8 cellular contexts compared by ENCODE assay signal in genomic region chr9:16870606-16871357, GRCh38. TPM values are rescaled to one million over a fixed set of nuclear protein-coding genes. Genes with fewer than 3 reads are reported as not detected.
A peak's percentile ranks its signal among the peaks of the same experiment; 100 is the strongest.
DNase-seq lines count a peak whose midpoint lies in the region; ATAC-seq and TF ChIP-seq lines count a peak whose summit lies in the region.

Gene BNC2 (minus strand): TSS chr9:16870670. CDS start chr9:16870648, 22 bp downstream.

- no peak for TF ChIP-seq EP300 in sigmoid colon (IDR thresholded peaks at IDR 0.05)

- H3K36me3 ChIP-seq in MM.1S (replicated peaks; ENCODE audit: insufficient read depth, low read length) = no peaks in the 10 kb centered on the region
- no peaks in the 10 kb centered on the region for H3K36me3 ChIP-seq in body of pancreas (replicated peaks in 1 of 2; ENCODE audit: insufficient read depth in 1 of 2, low read depth in 2 of 2)
- H3K36me3 ChIP-seq in sigmoid colon = no peaks in the 10 kb centered on the region

- no peaks in the 10 kb centered on the region for H3K79me2 ChIP-seq in MM.1S (ENCODE audit: low read length)

- H3K4me1 ChIP-seq in MM.1S (ENCODE audit: low read length) = no peaks in the 10 kb centered on the region
- H3K4me1 ChIP-seq in body of pancreas = peaks cover 23% of the 10 kb centered on the region
- peaks cover 0 to 28% (median 6%) of the 10 kb centered on the region in 4 donors for H3K4me1 ChIP-seq in sigmoid colon

- H3K4me3 ChIP-seq in MM.1S (ENCODE audit: low read length) (peak within 1 kb of the TSS; percentile 65), body of pancreas (peak within 1 kb of the TSS; percentile 16 to 30), sigmoid colon (peak within 1 kb of the TSS; percentile 54 to 91 (median 84))

- no peaks in the 10 kb centered on the region for H3K9me2 ChIP-seq in MM.1S (replicated peaks; ENCODE audit: insufficient read depth, low read length)

- no peaks in the 10 kb centered on the region for H3K9me3 ChIP-seq in MM.1S (replicated peaks; ENCODE audit: insufficient read depth, low read length)
- H3K9me3 ChIP-seq in body of pancreas = no peaks in the 10 kb centered on the region
- H3K9me3 ChIP-seq in sigmoid colon = no peaks in the 10 kb centered on the region

- DNase-seq in ELR (ENCODE audit: low read depth) (peak; percentile 67), MM.1S (peak; percentile 40), body of pancreas (peak in 2 of 4 donors; percentile 17 to 36), iPS-NIHi11 (ENCODE audit: low spot score) (peak; percentile 89), sigmoid colon (peak; percentile 86), middle frontal gyrus (ENCODE audit: extremely low spot score, low spot score) (no peak)

- intact Hi-C loops in body of pancreas (cut with DNase I) (no loop called here), sigmoid colon (cut with DNase I) (loop anchor here (2.0 to 5.0 kb wide), 4 partner anchors 117 to 718 kb away; no protein-coding TSS in a partner anchor)

- H4K20me1 ChIP-seq in MM.1S (ENCODE audit: insufficient read depth, low read length) = no peaks in the 10 kb centered on the region

- peak within 1 kb of the TSS; percentile 59 for H3K4me2 ChIP-seq in MM.1S (ENCODE audit: low read depth, low read length)

- H3K27ac ChIP-seq in MM.1S (ENCODE audit: low read length) (peak within 1 kb of the TSS; percentile 55; the same call in 1 of the 2 replicates), body of pancreas (peak within 1 kb of the TSS in 2 of 4 donors; percentile 25 to 66), sigmoid colon (peak within 1 kb of the TSS; percentile 88 to 98 (median 95))

- no peaks in the 10 kb centered on the region for H3K27me3 ChIP-seq in MM.1S (replicated peaks; ENCODE audit: insufficient read depth, low read length)
- H3K27me3 ChIP-seq in body of pancreas = peaks cover 0 to 6% of the 10 kb centered on the region in 2 donors
- H3K27me3 ChIP-seq in sigmoid colon = no peaks in the 10 kb centered on the region

- 1 to 2% methylated on average over 25 to 58 of the region's 60 CpGs for WGBS in body of pancreas, 2 donors
- 1% methylated on average over 59 to 60 of the region's 60 CpGs for WGBS in sigmoid colon, 2 donors

- peak; percentile 30 for ATAC-seq in body of pancreas
- ATAC-seq in HG03175 (IDR thresholded peaks at IDR 0.05; ENCODE audit: unreplicated experiment) = no peak
- ATAC-seq in GM19397 (IDR thresholded peaks at IDR 0.05; ENCODE audit: unreplicated experiment) = no peak

- H2AFZ ChIP-seq in MM.1S (ENCODE audit: low read length) = peak within 1 kb of the TSS; percentile 63

- TF ChIP-seq CTCF in MM.1S (IDR thresholded peaks at IDR 0.05; ENCODE audit: low read length) (no peak), body of pancreas (IDR thresholded peaks at IDR 0.05) (no peak), sigmoid colon (IDR thresholded peaks at IDR 0.05) (no peak)

- H3F3A ChIP-seq in MM.1S (ENCODE audit: insufficient read depth, low read length) = no peaks in the 10 kb centered on the region

- TF ChIP-seq POLR2A in body of pancreas (IDR thresholded peaks at IDR 0.05) (peak in 1 of 3 donors; percentile 12), sigmoid colon (IDR thresholded peaks at IDR 0.05) (no peak)

- H3K9ac ChIP-seq in MM.1S (ENCODE audit: low read length) = peak within 1 kb of the TSS; percentile 64; the same call in 1 of the 2 replicates

RNA-seq across cellular contexts. Expression of gene BNC2, which starts in this region (rescaled TPM):
- total RNA-seq in body of pancreas (1 to 10 TPM in 1 of 2 donors, under 1 TPM in 1; 0.99 to 1.8 TPM), sigmoid colon (100 to 1,000 TPM; 117 to 205 (median 172) TPM)
- polyA plus RNA-seq in sigmoid colon = 1 to 10 TPM in 1 of 3 donors, under 1 TPM in 2; 0.23 to 2.0 (median 0.60) TPM

Comparison
In these comparisons a context has a peak if more than half of its experiments do, and no peak if none do; other contexts are left out.
1. RNA of gene BNC2 (total RNA-seq): 117 to 205 TPM in sigmoid colon; 0.99 to 1.8 TPM in body of pancreas; every median in the first group is over 10 times any median in the second.
2. H3K4me3 ChIP-seq: peak in every context shown above with its lines; median percentile 84 in sigmoid colon; 65 in MM.1S; 23 in body of pancreas.